Comparison of ENCODE assay signal across 20 cellular contexts in the genomic region with DNA sequence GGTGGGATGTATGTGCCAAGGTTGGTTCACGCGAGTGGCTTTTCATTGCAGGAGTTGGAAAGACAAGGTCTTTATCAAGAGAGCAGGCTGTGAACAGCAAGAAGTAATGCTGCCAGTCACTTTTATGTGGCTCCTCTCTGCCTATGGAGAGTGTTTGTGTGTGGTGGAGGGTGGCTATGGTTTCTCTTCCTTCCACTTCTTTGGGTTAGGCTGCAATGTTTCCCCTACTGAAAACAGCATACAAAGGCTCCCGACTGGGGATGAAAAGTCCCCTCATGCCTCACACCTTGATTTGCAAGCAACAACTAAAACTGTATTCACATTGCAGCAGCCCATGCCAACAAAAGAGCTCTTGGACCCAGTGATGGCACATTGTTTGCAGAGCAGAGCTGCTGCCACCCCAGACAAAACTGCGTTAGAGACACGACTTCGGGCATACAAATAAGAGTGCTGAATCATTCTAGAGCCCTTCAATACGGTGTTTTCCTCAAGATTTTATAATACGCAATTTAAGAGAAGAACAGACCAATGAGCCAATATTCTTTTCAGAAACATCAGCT.
"Had no signal": no experiment of that assay in that cellular context is flagged by ENCODE, and none has a peak within 500 bp of the region (broad histone marks: within the 10 kb centered on the region; RNA-seq: fewer than 3 reads in every experiment).

No MANE protein-coding gene starts in this region.

- H3K27ac ChIP-seq: coronary artery, foreskin keratinocyte, tibial nerve, uterus, WERI-Rb-1 had no signal

- H3K9me3 Mint-ChIP-seq: activated CD4-positive, alpha-beta memory T cell treated with anti-CD3 and anti-CD28 coated beads for 36 hours; activated naive CD4-positive, alpha-beta T cell treated with anti-CD3 and anti-CD28 coated beads, Interleukin-2, amount 10 ng/mL, durations not matched to agents 7 days and 5 days had no signal

- H3K4me1 ChIP-seq: foreskin keratinocyte, tibial nerve, uterus had no signal

- ATAC-seq: activated CD4-positive, alpha-beta T cell treated with anti-CD3 and anti-CD28 coated beads for 36 hours; activated CD8-positive, alpha-beta memory T cell treated with anti-CD3 and anti-CD28 coated beads, Interleukin-2, amount 10 ng/mL, durations not matched to agents 7 days and 5 days; foreskin keratinocyte had no signal

- H3K4me3 ChIP-seq: coronary artery, lung, tibial nerve, uterus had no signal

- H3K9me3 ChIP-seq: tibial nerve, uterus had no signal

- H3K4me1 Mint-ChIP-seq: activated CD4-positive, alpha-beta T cell treated with anti-CD3 and anti-CD28 coated beads for 36 hours; activated CD8-positive, alpha-beta memory T cell treated with anti-CD3 and anti-CD28 coated beads, Interleukin-2, amount 10 ng/mL, durations not matched to agents 7 days and 5 days; activated naive CD4-positive, alpha-beta T cell treated with anti-CD3 and anti-CD28 coated beads, Interleukin-2, amount 10 ng/mL, durations not matched to agents 7 days and 5 days; immature natural killer cell; naive B cell had no signal

- H3K27ac Mint-ChIP-seq: activated CD4-positive, alpha-beta memory T cell treated with anti-CD3 and anti-CD28 coated beads for 36 hours; activated CD4-positive, alpha-beta T cell treated with anti-CD3 and anti-CD28 coated beads for 36 hours; activated CD8-positive, alpha-beta memory T cell treated with anti-CD3 and anti-CD28 coated beads, Interleukin-2, amount 10 ng/mL, durations not matched to agents 7 days and 5 days; activated naive CD4-positive, alpha-beta T cell treated with anti-CD3 and anti-CD28 coated beads, Interleukin-2, amount 10 ng/mL, durations not matched to agents 7 days and 5 days; immature natural killer cell; naive B cell had no signal

- H3K4me3 Mint-ChIP-seq: activated CD4-positive, alpha-beta memory T cell treated with anti-CD3 and anti-CD28 coated beads for 36 hours; activated CD4-positive, alpha-beta T cell treated with anti-CD3 and anti-CD28 coated beads for 36 hours; activated CD8-positive, alpha-beta memory T cell treated with anti-CD3 and anti-CD28 coated beads, Interleukin-2, amount 10 ng/mL, durations not matched to agents 7 days and 5 days; activated naive CD4-positive, alpha-beta T cell treated with anti-CD3 and anti-CD28 coated beads, Interleukin-2, amount 10 ng/mL, durations not matched to agents 7 days and 5 days; immature natural killer cell; naive B cell had no signal

- H3K27me3 Mint-ChIP-seq: activated naive CD4-positive, alpha-beta T cell treated with anti-CD3 and anti-CD28 coated beads, Interleukin-2, amount 10 ng/mL, durations not matched to agents 7 days and 5 days; naive B cell had no signal

- H3K27me3 ChIP-seq: foreskin keratinocyte, tibial nerve, uterus had no signal

- H3K36me3 Mint-ChIP-seq: activated CD4-positive, alpha-beta memory T cell treated with anti-CD3 and anti-CD28 coated beads for 36 hours; activated CD8-positive, alpha-beta memory T cell treated with anti-CD3 and anti-CD28 coated beads, Interleukin-2, amount 10 ng/mL, durations not matched to agents 7 days and 5 days; activated naive CD4-positive, alpha-beta T cell treated with anti-CD3 and anti-CD28 coated beads, Interleukin-2, amount 10 ng/mL, durations not matched to agents 7 days and 5 days; immature natural killer cell; naive B cell had no signal

- H3K36me3 ChIP-seq: tibial nerve, uterus, WERI-Rb-1 had no signal

- DNase-seq: activated CD4-positive, alpha-beta memory T cell treated with anti-CD3 and anti-CD28 coated beads for 36 hours; activated CD4-positive, alpha-beta T cell treated with anti-CD3 and anti-CD28 coated beads for 36 hours; activated CD8-positive, alpha-beta memory T cell treated with anti-CD3 and anti-CD28 coated beads, Interleukin-2, amount 10 ng/mL, durations not matched to agents 7 days and 5 days; activated naive CD4-positive, alpha-beta T cell treated with anti-CD3 and anti-CD28 coated beads, Interleukin-2, amount 10 ng/mL, durations not matched to agents 7 days and 5 days; activated T-cell treated with anti-CD3 and anti-CD28 coated beads, Interleukin-2, amount 50 U/mL, for 1 hour; central memory CD4-positive, alpha-beta T cell; effector CD8-positive, alpha-beta T cell; foreskin keratinocyte; immature natural killer cell; midbrain; naive B cell; stimulated activated CD4-positive, alpha-beta T cell treated with anti-CD3 and anti-CD28 coated beads, Interleukin-2, amount 100 ng/mL, for 48 hours; stimulated activated naive CD4-positive, alpha-beta T cell; T-helper 1 cell; T1000; uterus; WERI-Rb-1 had no signal
